17 cellular contexts compared by ENCODE assay signal in the genomic region with DNA sequence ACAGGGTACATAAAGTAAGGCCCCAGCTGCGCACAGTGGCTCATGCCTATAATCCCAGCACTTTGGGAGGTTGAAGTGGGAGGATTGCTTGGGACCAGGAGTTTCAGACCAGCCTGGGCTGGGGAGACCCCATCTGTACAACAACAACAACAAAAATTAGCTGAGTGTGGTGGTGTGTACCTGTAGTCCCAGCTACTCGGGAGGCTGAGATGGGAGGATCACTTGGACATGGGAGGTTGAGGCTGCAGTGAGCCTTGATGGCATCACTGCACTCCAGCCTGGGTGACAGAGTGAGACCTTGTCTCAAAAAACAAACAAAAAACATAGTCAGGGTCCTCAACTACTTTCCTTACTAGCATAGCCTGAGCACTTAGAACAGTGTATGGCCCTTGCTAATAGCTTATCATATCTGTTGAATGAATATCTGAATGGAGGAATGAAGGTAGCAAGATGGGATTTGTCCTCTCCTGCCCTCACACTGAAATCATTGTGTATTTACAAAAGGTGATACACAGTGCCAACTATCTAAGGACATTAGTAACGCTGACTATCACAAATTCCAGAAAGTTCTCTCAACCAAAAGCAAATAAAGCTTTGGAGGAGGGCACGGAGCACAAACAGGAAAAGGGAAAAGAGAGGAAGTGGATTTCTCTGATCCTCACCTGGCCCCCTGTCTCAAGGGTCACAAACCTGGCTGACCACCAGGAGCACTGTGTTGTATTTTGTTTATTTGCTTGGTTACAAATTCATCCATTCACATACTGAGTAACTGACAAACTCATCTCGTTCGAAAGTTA. TPM values are rescaled to one million over a fixed set of nuclear protein-coding genes. Genes with fewer than 3 reads are reported as not detected.
A peak's percentile ranks its signal among the peaks of the same experiment; 100 is the strongest.
DNase-seq lines count a peak whose midpoint lies in the region; ATAC-seq and TF ChIP-seq lines count a peak whose summit lies in the region.
"Had no signal": no experiment of that assay in that cellular context is flagged by ENCODE, and none has a peak within 500 bp of the region (broad histone marks: within the 10 kb centered on the region; RNA-seq: fewer than 3 reads in every experiment).

No MANE protein-coding gene starts in this region.

- peaks cover 26% of the 10 kb centered on the region for H3K9me3 Mint-ChIP-seq in endodermal cell

- H3K27ac ChIP-seq in endodermal cell (ENCODE audit: low read depth, low read length) (no peak overlapping the region), right lobe of liver (peak overlapping the region; percentile 38 to 85 (median 69)), dorsolateral prefrontal cortex (no peak overlapping the region), left ventricle myocardium inferior (replicated peaks) (no peak overlapping the region)
- H3K27ac ChIP-seq: BLaER1 treated with 17β-estradiol and CSF1 and Interleukin-3, amounts not matched to agents 10 nM and 100 nM had no signal

- H3K9me3 ChIP-seq in endodermal cell (ENCODE audit: control insufficient read depth, low read length): peaks cover 26% of the 10 kb centered on the region
- no peaks in the 10 kb centered on the region for H3K9me3 ChIP-seq in right lobe of liver
- H3K9me3 ChIP-seq in left ventricle myocardium inferior (replicated peaks): peaks cover 37% of the 10 kb centered on the region

- intact Hi-C loops in right lobe of liver (cut with DNase I) (no loop called here), dorsolateral prefrontal cortex (cut with DNase I) (no loop called here), left ventricle myocardium inferior (cut with micrococcal nuclease) (no loop called here)

- H3K27me3 Mint-ChIP-seq in endodermal cell (ENCODE audit: insufficient read depth): no peaks in the 10 kb centered on the region
- H3K27me3 Mint-ChIP-seq: B cell had no signal

- no peak overlapping the region for H3K4me3 Mint-ChIP-seq in endodermal cell
- H3K4me3 Mint-ChIP-seq: B cell; CD8-positive, alpha-beta T cell; GM23338 had no signal

- H3K36me3 ChIP-seq in endodermal cell (ENCODE audit: control insufficient read depth, insufficient read depth, low read length): no peaks in the 10 kb centered on the region
- H3K36me3 ChIP-seq in right lobe of liver: no peaks in the 10 kb centered on the region
- H3K36me3 ChIP-seq in left ventricle myocardium inferior: no peaks in the 10 kb centered on the region
- H3K36me3 ChIP-seq: BLaER1 treated with 17β-estradiol and CSF1 and Interleukin-3, amounts not matched to agents 10 nM and 100 nM had no signal

- DNase-seq in endodermal cell: no peak
- peak; percentile 62 for DNase-seq in left lobe of liver (ENCODE audit: low spot score)
- peak in 2 of 3 donors; percentile 57 to 58 for DNase-seq in right lobe of liver
- no peak for DNase-seq in dorsolateral prefrontal cortex
- DNase-seq in left ventricle myocardium inferior: no peak
- no peak for DNase-seq in nucleus accumbens (lab: John Stamatoyannopoulos, UW)
- DNase-seq: Calu3; CD8-positive, alpha-beta T cell; DMS79 treated with DMSO at 0.1 percent for 48 hours; GF-D8; HCEC 1CT; IMR-90 had no signal

- peak; percentile 72 for ATAC-seq in left lobe of liver
- ATAC-seq in right lobe of liver: peak; percentile 68 to 82 (median 80)
- ATAC-seq in HG03460 (IDR thresholded peaks at IDR 0.05; ENCODE audit: unreplicated experiment): no peak
- ATAC-seq: CD8-positive, alpha-beta T cell; GM23338 had no signal

- H3K27me3 ChIP-seq in endodermal cell (ENCODE audit: control insufficient read depth, insufficient read depth, low read length, poor library complexity, severe bottlenecking) (no peaks in the 10 kb centered on the region), right lobe of liver (no peaks in the 10 kb centered on the region), dorsolateral prefrontal cortex (no peaks in the 10 kb centered on the region), left ventricle myocardium inferior (ENCODE audit: low read depth) (no peaks in the 10 kb centered on the region)
- H3K27me3 ChIP-seq: BLaER1 treated with 17β-estradiol and CSF1 and Interleukin-3, amounts not matched to agents 10 nM and 100 nM had no signal

- H3K9ac ChIP-seq in endodermal cell (ENCODE audit: extremely low read depth, low read length, poor library complexity, severe bottlenecking): no peak overlapping the region
- H3K9ac ChIP-seq: BLaER1 treated with 17β-estradiol and CSF1 and Interleukin-3, amounts not matched to agents 10 nM and 100 nM had no signal

- TF ChIP-seq CTCF in endodermal cell (conservative IDR thresholded peaks at IDR 0.05) (peak; percentile 15), right lobe of liver (IDR thresholded peaks at IDR 0.05) (peak in 2 of 4 donors; percentile 9 to 19), dorsolateral prefrontal cortex (IDR thresholded peaks at IDR 0.05 in 54 of 56, conservative IDR thresholded peaks at IDR 0.05 in 2 of 56; ENCODE audit: low read depth in 1 of 56, partially characterized antibody in 56 of 56) (no peak), left ventricle myocardium inferior (IDR thresholded peaks at IDR 0.05; ENCODE audit: borderline replicate concordance) (no peak)

- peaks cover 5% of the 10 kb centered on the region for H3K4me1 Mint-ChIP-seq in endodermal cell
- H3K4me1 Mint-ChIP-seq: B cell had no signal

- no peaks in the 10 kb centered on the region for H3K4me1 ChIP-seq in endodermal cell (ENCODE audit: control insufficient read depth, insufficient read depth, low read length)
- H3K4me1 ChIP-seq in right lobe of liver: peaks cover 0 to 42% (median 9%) of the 10 kb centered on the region in 4 donors
- H3K4me1 ChIP-seq in left ventricle myocardium inferior: no peaks in the 10 kb centered on the region
- H3K4me1 ChIP-seq: BLaER1 treated with 17β-estradiol and CSF1 and Interleukin-3, amounts not matched to agents 10 nM and 100 nM had no signal

- no peak for TF ChIP-seq POLR2A in right lobe of liver (IDR thresholded peaks at IDR 0.05)

- WGBS in endodermal cell (ENCODE audit: insufficient coverage in 1 of 2, insufficient read length in 1 of 2), 2 experiments: 89% methylated on average over 6 of the region's 6 CpGs; no CpG with 5 or more reads in 1 of the 2 experiments
- WGBS in right lobe of liver (ENCODE audit: insufficient coverage, low coverage, low lambda C conversion rate, missing lambda C conversion rate): 36% methylated on average over 6 of the region's 6 CpGs

- H3K4me3 ChIP-seq in endodermal cell (ENCODE audit: low read length) (no peak overlapping the region), right lobe of liver (no peak overlapping the region), dorsolateral prefrontal cortex (no peak overlapping the region), left ventricle myocardium inferior (no peak overlapping the region)
- H3K4me3 ChIP-seq: BLaER1 treated with 17β-estradiol and CSF1 and Interleukin-3, amounts not matched to agents 10 nM and 100 nM; GM23338 had no signal

- H3K27ac Mint-ChIP-seq in endodermal cell: no peak overlapping the region
- H3K27ac Mint-ChIP-seq: B cell; CD8-positive, alpha-beta T cell; GM23338 had no signal

- H3K36me3 Mint-ChIP-seq in endodermal cell (ENCODE audit: low read depth): no peaks in the 10 kb centered on the region
- H3K36me3 Mint-ChIP-seq: CD8-positive, alpha-beta T cell had no signal

RNA-seq across cellular contexts. Expression of a gene that starts 38.1 kb away (rescaled TPM):
- total RNA-seq in endodermal cell (1 to 10 TPM; 4.6 to 7.2 TPM), left lobe of liver (10.9 TPM), right lobe of liver (10 to 100 TPM in 4 of 6 experiments, 1 to 10 TPM in 2; 8.2 to 16.0 (median 11.3) TPM), dorsolateral prefrontal cortex (10 to 100 TPM; 16.2 to 49.2 (median 26.2) TPM), left ventricle myocardium inferior (3.5 TPM)
- 0.61 TPM for polyA plus RNA-seq in endodermal cell (2013, experiment 1 of 2)
- 0.79 TPM for polyA plus RNA-seq in endodermal cell (2013, experiment 2 of 2)
- total RNA-seq: A172 had no signal

Comparison
In these comparisons a context has a peak if more than half of its experiments do, and no peak if none do; other contexts are left out.
1. DNase-seq: peak in left lobe of liver (single experiment) and right lobe of liver (2 of 3); none in endodermal cell (single experiment), dorsolateral prefrontal cortex (0 of 10), left ventricle myocardium inferior (single experiment) and nucleus accumbens (0 of 56).
2. H3K27ac ChIP-seq: peak in right lobe of liver (3 of 3); none in endodermal cell (single experiment), dorsolateral prefrontal cortex (0 of 59) and left ventricle myocardium inferior (single experiment).